In genomic region chr1:4961935-4962645, GRCh38 we compare ENCODE assay signal across 31 cellular contexts.
"Had no signal": no experiment of that assay in that cellular context is flagged by ENCODE, and none has a peak within 500 bp of the region (broad histone marks: within the 10 kb centered on the region; RNA-seq: fewer than 3 reads in every experiment).

No MANE protein-coding gene starts in this region.

- H3K27ac ChIP-seq: body of pancreas, brain microvascular endothelial cell, breast epithelium, VCaP had no signal

- H3K27me3 ChIP-seq: body of pancreas, brain microvascular endothelial cell had no signal

- ATAC-seq: activated CD4-positive, alpha-beta T cell treated with anti-CD3 and anti-CD28 coated beads for 36 hours; activated CD4-positive, CD25-positive, alpha-beta regulatory T cell treated with anti-CD3 and anti-CD28 coated beads, Interleukin-2, amount 50 U/mL, for 24 hours; activated CD8-positive, alpha-beta memory T cell treated with anti-CD3 and anti-CD28 coated beads, Interleukin-2, amount 10 ng/mL, durations not matched to agents 7 days and 5 days; activated CD8-positive, alpha-beta T cell treated with anti-CD3 and anti-CD28 coated beads, Interleukin-2, amount 10 ng/mL, durations not matched to agents 7 days and 5 days; activated naive CD8-positive, alpha-beta T cell treated with anti-CD3 and anti-CD28 coated beads, Interleukin-2, amount 50 U/mL, for 24 hours; body of pancreas; WTC11 had no signal

- H3K4me1 ChIP-seq: body of pancreas, breast epithelium had no signal

- DNase-seq: activated CD4-positive, alpha-beta memory T cell treated with anti-CD3 and anti-CD28 coated beads, Interleukin-2, amount 10 ng/mL, durations not matched to agents 7 days and 5 days; activated CD4-positive, alpha-beta T cell treated with anti-CD3 and anti-CD28 coated beads for 1 hour; activated CD4-positive, alpha-beta T cell treated with anti-CD3 and anti-CD28 coated beads for 36 hours; activated CD4-positive, alpha-beta T cell treated with anti-CD3 and anti-CD28 coated beads for 48 hours; activated CD4-positive, alpha-beta T cell treated with anti-CD3 and anti-CD28 coated beads, Interleukin-2, amount 10 ng/mL, durations not matched to agents 7 days and 5 days; activated CD4-positive, alpha-beta T cell treated with anti-CD3 and anti-CD28 coated beads, Interleukin-2, amount 50 U/mL, for 48 hours; activated CD4-positive, CD25-positive, alpha-beta regulatory T cell; activated CD8-positive, alpha-beta memory T cell treated with anti-CD3 and anti-CD28 coated beads for 24 hours; activated CD8-positive, alpha-beta memory T cell treated with anti-CD3 and anti-CD28 coated beads, Interleukin-2, amount 10 ng/mL, durations not matched to agents 7 days and 5 days; activated CD8-positive, alpha-beta memory T cell treated with anti-CD3 and anti-CD28 coated beads, Interleukin-2, amount 50 U/mL, for 48 hours; activated CD8-positive, alpha-beta T cell treated with anti-CD3 and anti-CD28 coated beads, Interleukin-2, amount 10 ng/mL, durations not matched to agents 7 days and 5 days; activated effector memory CD4-positive, alpha-beta T cell treated with Interleukin-2 at 50 U/mL for 16 hours; activated gamma-delta T cell; activated naive CD4-positive, alpha-beta T cell treated with anti-CD3 and anti-CD28 coated beads, Interleukin-2, amount 10 ng/mL, durations not matched to agents 7 days and 5 days; activated naive CD4-positive, alpha-beta T cell treated with Interleukin-2 at 50 U/mL for 16 hours; activated naive CD8-positive, alpha-beta T cell treated with anti-CD3 and anti-CD28 coated beads, Interleukin-2, amount 10 ng/mL, durations not matched to agents 7 days and 5 days; activated naive CD8-positive, alpha-beta T cell treated with anti-CD3 and anti-CD28 coated beads, Interleukin-2, amount 50 U/mL, for 24 hours; activated T-cell treated with anti-CD3 and anti-CD28 coated beads, Interleukin-2, amount 50 U/mL, for 24 hours; activated T-cell treated with anti-CD3 and anti-CD28 coated beads, Interleukin-2, amount 50 U/mL, for 48 hours; amniotic stem cell; aorta; body of pancreas; brain microvascular endothelial cell; central memory CD4-positive, alpha-beta T cell; T-helper 1 cell; T-helper 2 cell; T-helper 9 cell had no signal

- H3K4me3 ChIP-seq: body of pancreas, breast epithelium had no signal

- H3K9me3 ChIP-seq: body of pancreas, breast epithelium had no signal

- H3K36me3 ChIP-seq: brain microvascular endothelial cell, breast epithelium had no signal
